In the genomic region with DNA sequence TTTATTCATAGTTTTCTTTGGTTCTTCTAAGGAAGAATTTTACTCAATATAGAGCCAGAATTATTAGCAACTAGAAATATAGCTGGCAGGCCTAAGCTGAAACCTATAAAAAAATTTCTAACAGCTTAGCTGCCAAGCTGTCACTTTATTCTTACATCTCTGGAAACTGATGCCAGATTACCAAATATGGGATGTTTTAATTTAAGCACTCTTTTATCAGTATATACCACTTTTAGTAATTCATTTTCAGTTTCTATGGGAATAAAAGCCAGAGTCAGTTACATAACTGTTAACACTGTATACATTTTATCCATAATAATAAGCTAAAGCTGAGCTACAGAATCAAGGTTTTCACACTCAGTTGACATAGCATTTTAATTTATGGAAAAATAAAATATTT, we compare ENCODE assay signal across 29 cellular contexts.
"Had no signal": no experiment of that assay in that cellular context is flagged by ENCODE, and none has a peak within 500 bp of the region (broad histone marks: within the 10 kb centered on the region; RNA-seq: fewer than 3 reads in every experiment).

No MANE protein-coding gene starts in this region.

- DNase-seq: activated B cell treated with CpG ODN at 0.5 μM for 24 hours; activated CD4-positive, alpha-beta T cell treated with anti-CD3 and anti-CD28 coated beads for 48 hours; activated CD4-positive, alpha-beta T cell treated with anti-CD3 and anti-CD28 coated beads, Interleukin-2, amount 50 U/mL, for 1 hour; activated CD4-positive, alpha-beta T cell treated with anti-CD3 and anti-CD28 coated beads, Interleukin-2, amount 50 U/mL, for 48 hours; activated CD8-positive, alpha-beta memory T cell treated with anti-CD3 and anti-CD28 coated beads for 24 hours; activated CD8-positive, alpha-beta T cell treated with anti-CD3 and anti-CD28 coated beads for 36 hours; activated effector memory CD4-positive, alpha-beta T cell treated with Interleukin-2 at 50 U/mL for 16 hours; activated gamma-delta T cell treated with Interleukin-2 at 50 U/mL for 16 hours; activated naive CD4-positive, alpha-beta T cell treated with anti-CD3 and anti-CD28 coated beads, Interleukin-2, amount 50 U/mL, for 16 hours; activated naive CD4-positive, alpha-beta T cell treated with Interleukin-2 at 50 U/mL for 16 hours; activated T-cell treated with anti-CD3 and anti-CD28 coated beads, Interleukin-2, amount 50 U/mL, for 4 hours; amniotic stem cell; brain microvascular endothelial cell; dorsolateral prefrontal cortex; effector memory CD4-positive, alpha-beta T cell; endodermal cell; foreskin fibroblast; T-helper 1 cell; T-helper 17 cell; T1000; WERI-Rb-1 had no signal

- H3K4me3 Mint-ChIP-seq: activated B cell treated with CpG ODN at 0.5 μM for 24 hours; activated CD8-positive, alpha-beta T cell treated with anti-CD3 and anti-CD28 coated beads for 36 hours; activated naive CD8-positive, alpha-beta T cell; activated T-cell treated with anti-CD3 and anti-CD28 coated beads, Interleukin-2, amount 50 U/mL, for 4 hours; activated T-helper 17 cell treated with anti-CD3 and anti-CD28 coated beads, Interleukin-2, amount 50 U/mL, for 72 hours; central memory CD8-positive, alpha-beta T cell; dendritic cell treated with granulocyte-macrophage colony-stimulating factor and Interleukin-4, amounts not matched to agents 40 ng/mL and 50 ng/mL, for 4 days; endodermal cell; T-helper 17 cell; T-helper 2 cell treated with Interferon-gamma antibody and Interleukin-4, amounts not matched to agents 5 μg/mL and 100 μg/mL, for 36 hours had no signal

- H3K27me3 ChIP-seq: brain microvascular endothelial cell, dorsolateral prefrontal cortex had no signal

- H3K4me3 ChIP-seq: coronary artery, dorsolateral prefrontal cortex had no signal

- H3K27ac ChIP-seq: brain microvascular endothelial cell, coronary artery, WERI-Rb-1 had no signal

- H3K27ac Mint-ChIP-seq: activated B cell treated with CpG ODN at 0.5 μM for 24 hours; activated CD8-positive, alpha-beta T cell treated with anti-CD3 and anti-CD28 coated beads for 36 hours; activated naive CD8-positive, alpha-beta T cell; activated T-helper 17 cell treated with anti-CD3 and anti-CD28 coated beads, Interleukin-2, amount 50 U/mL, for 72 hours; dendritic cell treated with granulocyte-macrophage colony-stimulating factor and Interleukin-4, amounts not matched to agents 40 ng/mL and 50 ng/mL, for 4 days; endodermal cell; T-helper 17 cell; T-helper 2 cell treated with Interferon-gamma antibody and Interleukin-4, amounts not matched to agents 5 μg/mL and 100 μg/mL, for 36 hours had no signal

- H3K27me3 Mint-ChIP-seq: activated B cell treated with CpG ODN at 0.5 μM for 24 hours; activated CD8-positive, alpha-beta T cell treated with anti-CD3 and anti-CD28 coated beads for 36 hours; activated naive CD8-positive, alpha-beta T cell; activated T-helper 17 cell treated with anti-CD3 and anti-CD28 coated beads, Interleukin-2, amount 50 U/mL, for 72 hours; central memory CD8-positive, alpha-beta T cell; dendritic cell treated with granulocyte-macrophage colony-stimulating factor and Interleukin-4, amounts not matched to agents 40 ng/mL and 50 ng/mL, for 4 days; T-helper 17 cell had no signal

- H3K4me1 Mint-ChIP-seq: endodermal cell had no signal

- H3K36me3 ChIP-seq: WERI-Rb-1 had no signal

- H3K9me3 Mint-ChIP-seq: activated B cell treated with CpG ODN at 0.5 μM for 24 hours; activated CD8-positive, alpha-beta T cell treated with anti-CD3 and anti-CD28 coated beads for 36 hours; activated T-cell treated with anti-CD3 and anti-CD28 coated beads, Interleukin-2, amount 50 U/mL, for 4 hours; central memory CD8-positive, alpha-beta T cell; dendritic cell treated with granulocyte-macrophage colony-stimulating factor and Interleukin-4, amounts not matched to agents 40 ng/mL and 50 ng/mL, for 4 days; endodermal cell; T-helper 2 cell treated with Interferon-gamma antibody and Interleukin-4, amounts not matched to agents 5 μg/mL and 100 μg/mL, for 36 hours had no signal

- ATAC-seq: activated CD4-positive, CD25-positive, alpha-beta regulatory T cell treated with anti-CD3 and anti-CD28 coated beads, Interleukin-2, amount 50 U/mL, for 24 hours; activated CD8-positive, alpha-beta T cell treated with anti-CD3 and anti-CD28 coated beads for 36 hours; activated T-cell treated with anti-CD3 and anti-CD28 coated beads, Interleukin-2, amount 50 U/mL, for 4 hours; activated T-helper 17 cell treated with anti-CD3 and anti-CD28 coated beads, Interleukin-2, amount 50 U/mL, for 72 hours; esophagus mucosa; T-helper 17 cell had no signal
